Comparison of ENCODE assay signal across 2 cellular contexts in the genomic region with DNA sequence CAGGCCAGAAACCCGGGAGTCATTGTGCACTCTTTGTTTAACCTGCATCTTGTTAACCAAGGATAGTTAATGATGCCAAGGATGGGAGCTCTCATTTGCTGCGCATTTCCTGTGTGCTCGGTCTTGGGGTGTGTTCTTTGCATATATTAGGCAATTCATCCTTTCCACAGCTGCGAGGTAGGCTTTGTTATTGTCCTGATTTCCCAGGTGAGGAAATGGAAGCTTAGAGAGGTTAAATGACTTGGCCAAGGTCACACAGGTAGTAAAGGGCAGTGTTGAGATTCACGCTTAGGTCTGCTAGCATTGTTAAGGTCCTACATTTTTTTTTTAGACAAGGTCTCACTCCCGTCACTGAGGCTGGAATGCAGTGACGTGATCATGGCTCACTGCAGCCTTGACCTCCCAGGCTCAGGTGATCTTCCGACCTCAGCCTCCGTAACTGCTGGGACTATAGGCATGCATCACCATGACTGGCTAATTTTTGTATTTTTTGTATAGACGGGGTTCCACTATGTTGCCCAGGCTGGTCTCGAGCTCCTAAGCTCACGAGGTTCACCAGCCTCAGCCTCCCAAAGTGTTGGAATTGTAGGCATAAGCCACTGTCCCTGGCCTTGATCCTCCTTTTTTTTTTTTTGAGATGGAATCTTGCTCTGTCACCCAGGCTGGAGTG.
TF ChIP-seq lines count a peak whose summit lies in the region.

No MANE protein-coding gene starts in this region.

TF ChIP-seq in GM23338, 12 proteins besides CTCF, POLR2A, EP300 and RAD21 (continued from another document):
- TF ChIP-seq CREB1 (CRISPR knock-in tag; IDR thresholded peaks at IDR 0.05; ENCODE audit: low read depth): no peak
- TF ChIP-seq EZH2 (IDR thresholded peaks at IDR 0.05; ENCODE audit: low read depth, unreplicated experiment): no peak
- no peak for TF ChIP-seq NANOG (IDR thresholded peaks at IDR 0.05; ENCODE audit: borderline replicate concordance)
- TF ChIP-seq ZNF462 (CRISPR knock-in tag; IDR thresholded peaks at IDR 0.05): no peak
- TF ChIP-seq, protein P1, sequence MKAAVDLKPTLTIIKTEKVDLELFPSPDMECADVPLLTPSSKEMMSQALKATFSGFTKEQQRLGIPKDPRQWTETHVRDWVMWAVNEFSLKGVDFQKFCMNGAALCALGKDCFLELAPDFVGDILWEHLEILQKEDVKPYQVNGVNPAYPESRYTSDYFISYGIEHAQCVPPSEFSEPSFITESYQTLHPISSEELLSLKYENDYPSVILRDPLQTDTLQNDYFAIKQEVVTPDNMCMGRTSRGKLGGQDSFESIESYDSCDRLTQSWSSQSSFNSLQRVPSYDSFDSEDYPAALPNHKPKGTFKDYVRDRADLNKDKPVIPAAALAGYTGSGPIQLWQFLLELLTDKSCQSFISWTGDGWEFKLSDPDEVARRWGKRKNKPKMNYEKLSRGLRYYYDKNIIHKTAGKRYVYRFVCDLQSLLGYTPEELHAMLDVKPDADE (IDR thresholded peaks at IDR 0.05): no peak
- no peak for TF ChIP-seq ZNF331 (CRISPR knock-in tag; IDR thresholded peaks at IDR 0.05; ENCODE audit: low read depth)

TF ChIP-seq in WTC11, 78 proteins besides CTCF, POLR2A, EP300 and RAD21 (continued from another document):
- TF ChIP-seq, protein P2, sequence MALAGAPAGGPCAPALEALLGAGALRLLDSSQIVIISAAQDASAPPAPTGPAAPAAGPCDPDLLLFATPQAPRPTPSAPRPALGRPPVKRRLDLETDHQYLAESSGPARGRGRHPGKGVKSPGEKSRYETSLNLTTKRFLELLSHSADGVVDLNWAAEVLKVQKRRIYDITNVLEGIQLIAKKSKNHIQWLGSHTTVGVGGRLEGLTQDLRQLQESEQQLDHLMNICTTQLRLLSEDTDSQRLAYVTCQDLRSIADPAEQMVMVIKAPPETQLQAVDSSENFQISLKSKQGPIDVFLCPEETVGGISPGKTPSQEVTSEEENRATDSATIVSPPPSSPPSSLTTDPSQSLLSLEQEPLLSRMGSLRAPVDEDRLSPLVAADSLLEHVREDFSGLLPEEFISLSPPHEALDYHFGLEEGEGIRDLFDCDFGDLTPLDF (CRISPR knock-in tag; IDR thresholded peaks at IDR 0.05): no peak
- TF ChIP-seq ERG (CRISPR knock-in tag; IDR thresholded peaks at IDR 0.05): no peak
- no peak for TF ChIP-seq CREB1 (CRISPR knock-in tag; IDR thresholded peaks at IDR 0.05)
- no peak for TF ChIP-seq JAZF1 (CRISPR knock-in tag; IDR thresholded peaks at IDR 0.05)
- no peak for TF ChIP-seq ZNF138 (CRISPR knock-in tag; conservative IDR thresholded peaks at IDR 0.05)
- no peak for TF ChIP-seq CREM (CRISPR knock-in tag; IDR thresholded peaks at IDR 0.05)
- TF ChIP-seq, protein P3, sequence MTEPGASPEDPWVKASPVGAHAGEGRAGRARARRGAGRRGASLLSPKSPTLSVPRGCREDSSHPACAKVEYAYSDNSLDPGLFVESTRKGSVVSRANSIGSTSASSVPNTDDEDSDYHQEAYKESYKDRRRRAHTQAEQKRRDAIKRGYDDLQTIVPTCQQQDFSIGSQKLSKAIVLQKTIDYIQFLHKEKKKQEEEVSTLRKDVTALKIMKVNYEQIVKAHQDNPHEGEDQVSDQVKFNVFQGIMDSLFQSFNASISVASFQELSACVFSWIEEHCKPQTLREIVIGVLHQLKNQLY (CRISPR knock-in tag; IDR thresholded peaks at IDR 0.05): no peak
- TF ChIP-seq GABPB1 (CRISPR knock-in tag; IDR thresholded peaks at IDR 0.05): no peak
- no peak for TF ChIP-seq ZNF671 (CRISPR knock-in tag; IDR thresholded peaks at IDR 0.05)
- no peak for TF ChIP-seq TCF7 (CRISPR knock-in tag; IDR thresholded peaks at IDR 0.05; ENCODE audit: low read depth)
- TF ChIP-seq, protein P4, sequence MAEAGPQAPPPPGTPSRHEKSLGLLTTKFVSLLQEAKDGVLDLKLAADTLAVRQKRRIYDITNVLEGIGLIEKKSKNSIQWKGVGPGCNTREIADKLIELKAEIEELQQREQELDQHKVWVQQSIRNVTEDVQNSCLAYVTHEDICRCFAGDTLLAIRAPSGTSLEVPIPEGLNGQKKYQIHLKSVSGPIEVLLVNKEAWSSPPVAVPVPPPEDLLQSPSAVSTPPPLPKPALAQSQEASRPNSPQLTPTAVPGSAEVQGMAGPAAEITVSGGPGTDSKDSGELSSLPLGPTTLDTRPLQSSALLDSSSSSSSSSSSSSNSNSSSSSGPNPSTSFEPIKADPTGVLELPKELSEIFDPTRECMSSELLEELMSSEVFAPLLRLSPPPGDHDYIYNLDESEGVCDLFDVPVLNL (CRISPR knock-in tag; IDR thresholded peaks at IDR 0.05; ENCODE audit: borderline replicate concordance, low read depth): no peak
- no peak for TF ChIP-seq SMAD3 (CRISPR knock-in tag; IDR thresholded peaks at IDR 0.05; ENCODE audit: borderline replicate concordance)
- TF ChIP-seq FOXP4 (CRISPR knock-in tag; IDR thresholded peaks at IDR 0.05): no peak
- TF ChIP-seq NFE2L1 (CRISPR knock-in tag; IDR thresholded peaks at IDR 0.05): no peak
- TF ChIP-seq NFATC4 (CRISPR knock-in tag; IDR thresholded peaks at IDR 0.05): no peak
